ENCODE assay signal across 8 cellular contexts in genomic region chr9:127283917-127284316, GRCh38. TPM values are rescaled to one million over a fixed set of nuclear protein-coding genes. Genes with fewer than 3 reads are reported as not detected.
DNase-seq lines count a peak whose midpoint lies in the region; ATAC-seq, FAIRE-seq and TF ChIP-seq lines count a peak whose summit lies in the region.

No MANE protein-coding gene starts in this region.

- no peak overlapping the region for H3K4me3 Mint-ChIP-seq in WTC11

- WGBS in right cardiac atrium: 23% methylated on average over 2 of the region's 2 CpGs
- 16 to 59% (median 47%) methylated on average over 2 of the region's 2 CpGs for WGBS in spleen, 5 donors

- POLR2A ChIA-PET in WTC11 (lab: Charles Lee): no interaction called here

- H3K4me3 ChIP-seq in right cardiac atrium (ENCODE audit: low read length) (no peak overlapping the region), spleen (no peak overlapping the region)

- no peak for TF ChIP-seq POLR2A in spleen (IDR thresholded peaks at IDR 0.05)

- peaks cover 9% of the 10 kb centered on the region; the same call in 1 of the 2 replicates for H3K4me1 Mint-ChIP-seq in WTC11

- intact Hi-C loops in right cardiac atrium (cut with DNase I) (loop anchor here in 1 of 4 donors (10.0 kb wide), 1 partner anchor 59 kb away; no protein-coding TSS in a partner anchor), spleen (cut with DNase I; ENCODE audit: low total_unique reads) (no loop called here)

- peak; percentile 23 for DNase-seq in WTC11 (ENCODE audit: low spot score)
- peak in 2 of 3 donors; percentile 52 to 53 for DNase-seq in right cardiac atrium
- DNase-seq in urothelium cell line (ENCODE audit: low spot score): peak; percentile 26
- DNase-seq in NCI-H1092 treated with DMSO at 0.1 percent for 48 hours (lab: John Stamatoyannopoulos, UW): no peak
- no peak for DNase-seq in spleen
- DNase-seq in activated CD4-positive, CD25-positive, alpha-beta regulatory T cell (lab: John Stamatoyannopoulos, UW): no peak

- H3K27ac ChIP-seq in 22Rv1 (no peak overlapping the region), right cardiac atrium (ENCODE audit: low read length) (no peak overlapping the region), spleen (no peak overlapping the region)

- CTCF ChIA-PET in WTC11 (lab: Charles Lee): interaction anchor here (1.0 to 1.1 kb wide), 4 partner anchors 60 to 113 kb away, joined by 3 to 5 read pairs (median 4); partner anchors contain the start of gene SLC2A8

- H3K36me3 Mint-ChIP-seq in WTC11: no peaks in the 10 kb centered on the region

- H3K27ac Mint-ChIP-seq in WTC11: no peak overlapping the region; the same call in 1 of the 2 replicates

- H3K4me1 ChIP-seq in right cardiac atrium (ENCODE audit: control insufficient read depth, insufficient read depth, low read length) (peaks cover 10% of the 10 kb centered on the region), spleen (peaks cover 0 to 8% (median 0%) of the 10 kb centered on the region in 6 donors)

- H3K27me3 ChIP-seq in right cardiac atrium (ENCODE audit: control insufficient read depth, insufficient read depth): no peaks in the 10 kb centered on the region
- no peaks in the 10 kb centered on the region for H3K27me3 ChIP-seq in spleen (replicated peaks in 1 of 7)

- no peaks in the 10 kb centered on the region for H3K9me3 ChIP-seq in right cardiac atrium (ENCODE audit: control insufficient read depth, low read length)
- H3K9me3 ChIP-seq in spleen: no peaks in the 10 kb centered on the region

- FAIRE-seq in urothelium cell line (lab: Jason Lieb, UNC): no peak

- peak; percentile 36 for TF ChIP-seq CTCF in 22Rv1 (IDR thresholded peaks at IDR 0.05)
- peak; percentile 31 for TF ChIP-seq CTCF in GM12873 (IDR thresholded peaks at IDR 0.05; ENCODE audit: insufficient read depth, low read depth, low read length, missing control alignments)
- TF ChIP-seq CTCF in WTC11 (IDR thresholded peaks at IDR 0.05): no peak
- no peak for TF ChIP-seq CTCF in spleen (IDR thresholded peaks at IDR 0.05 in 8 of 11, conservative IDR thresholded peaks at IDR 0.05 in 3 of 11)

- ATAC-seq in WTC11: no peak
- ATAC-seq in right cardiac atrium: peak in 1 of 2 donors; percentile 41

- no peaks in the 10 kb centered on the region for H3K36me3 ChIP-seq in spleen

- H3K9me3 Mint-ChIP-seq in WTC11: no peaks in the 10 kb centered on the region

- no peaks in the 10 kb centered on the region for H3K27me3 Mint-ChIP-seq in WTC11 (ENCODE audit: low read depth)

TF ChIP-seq in WTC11, 78 proteins besides CTCF, POLR2A, EP300 and RAD21:
- TF ChIP-seq MYBL2 (CRISPR knock-in tag; IDR thresholded peaks at IDR 0.05): no peak
- TF ChIP-seq ATF2 (CRISPR knock-in tag; IDR thresholded peaks at IDR 0.05; ENCODE audit: borderline replicate concordance, low read depth): no peak
- TF ChIP-seq GABPB1 (CRISPR knock-in tag; IDR thresholded peaks at IDR 0.05): no peak
- TF ChIP-seq ZNF416 (CRISPR knock-in tag; IDR thresholded peaks at IDR 0.05): no peak
- no peak for TF ChIP-seq NFATC4 (CRISPR knock-in tag; IDR thresholded peaks at IDR 0.05)
- no peak for TF ChIP-seq NR2C2 (CRISPR knock-in tag; IDR thresholded peaks at IDR 0.05)
- no peak for TF ChIP-seq PREB (CRISPR knock-in tag; IDR thresholded peaks at IDR 0.05; ENCODE audit: borderline replicate concordance)
- no peak for TF ChIP-seq ZNF423 (CRISPR knock-in tag; IDR thresholded peaks at IDR 0.05)
- no peak for TF ChIP-seq AR (CRISPR knock-in tag; IDR thresholded peaks at IDR 0.05)
- TF ChIP-seq USF2 (CRISPR knock-in tag; IDR thresholded peaks at IDR 0.05): no peak
- no peak for TF ChIP-seq ZNF138 (CRISPR knock-in tag; conservative IDR thresholded peaks at IDR 0.05)
- no peak for TF ChIP-seq PRRX2 (CRISPR knock-in tag; IDR thresholded peaks at IDR 0.05)
- TF ChIP-seq IRF1 (CRISPR knock-in tag; IDR thresholded peaks at IDR 0.05): no peak
- TF ChIP-seq OVOL2 (CRISPR knock-in tag; IDR thresholded peaks at IDR 0.05; ENCODE audit: borderline replicate concordance): no peak
- TF ChIP-seq TCF7 (CRISPR knock-in tag; IDR thresholded peaks at IDR 0.05; ENCODE audit: low read depth): no peak
- no peak for TF ChIP-seq ZBTB21 (CRISPR knock-in tag; IDR thresholded peaks at IDR 0.05; ENCODE audit: borderline replicate concordance)
- no peak for TF ChIP-seq CREB1 (CRISPR knock-in tag; IDR thresholded peaks at IDR 0.05)
TF ChIP-seq in WTC11: peak in this region for 0.

RNA-seq across cellular contexts. Expression of gene GARNL3, which starts 19.3 kb away (rescaled TPM):
- total RNA-seq in WTC11 (2021): 17.8 to 22.4 TPM (median 20.3 TPM) in 3 replicates
- 10 to 100 TPM; 14.1 to 24.2 (median 17.3) TPM for total RNA-seq in right cardiac atrium
- polyA plus RNA-seq in right cardiac atrium: 9.1 TPM
- total RNA-seq in spleen: 10 to 100 TPM in 5 of 7 donors, 1 to 10 TPM in 2; 6.6 to 14.7 (median 11.1) TPM
- polyA plus RNA-seq in spleen: 1 to 10 TPM; 2.1 to 6.3 (median 4.2) TPM

Comparison
In these comparisons a context has a peak if more than half of its experiments do, and no peak if none do; other contexts are left out.
1. CTCF ChIP-seq: peak in 22Rv1 (single experiment) and GM12873 (single experiment); none in WTC11 (single experiment) and spleen (0 of 11).
2. DNase-seq: peak in WTC11 (single experiment), right cardiac atrium (2 of 3) and urothelium cell line (single experiment); none in NCI-H1092 treated with DMSO at 0.1 percent for 48 hours (single experiment), spleen (single experiment) and activated CD4-positive, CD25-positive, alpha-beta regulatory T cell (0 of 4).